1 cellular context compared by ENCODE assay signal in genomic region chr15:55257933-55258332, GRCh38.
TF ChIP-seq lines count a peak whose summit lies in the region.

No MANE protein-coding gene starts in this region.

TF ChIP-seq in K562, 482 proteins besides CTCF, POLR2A, EP300 and RAD21:
- no peak for TF ChIP-seq GMEB1 (CRISPR knock-in tag; IDR thresholded peaks at IDR 0.05)
- TF ChIP-seq ZNF12 (CRISPR knock-in tag; IDR thresholded peaks at IDR 0.05): no peak
- TF ChIP-seq TSC22D4 (tag; IDR thresholded peaks at IDR 0.05): no peak
- TF ChIP-seq ETV5 (CRISPR knock-in tag; IDR thresholded peaks at IDR 0.05; ENCODE audit: low read depth): no peak
- TF ChIP-seq DACH1 (IDR thresholded peaks at IDR 0.05; ENCODE audit: partially characterized antibody): no peak
- TF ChIP-seq ZBTB11 (CRISPR knock-in tag; IDR thresholded peaks at IDR 0.05): no peak
- no peak for TF ChIP-seq ZNF518B (CRISPR knock-in tag; IDR thresholded peaks at IDR 0.05)
- TF ChIP-seq CBX5 (IDR thresholded peaks at IDR 0.05; ENCODE audit: borderline replicate concordance, low read depth): no peak
- no peak for TF ChIP-seq RBM34 (IDR thresholded peaks at IDR 0.05; ENCODE audit: borderline replicate concordance, insufficient read depth, low read length)
- TF ChIP-seq NCOR1 (IDR thresholded peaks at IDR 0.05): no peak
- no peak for TF ChIP-seq XRCC5 (IDR thresholded peaks at IDR 0.05; ENCODE audit: low read depth, low read length)
- TF ChIP-seq CBX2 (IDR thresholded peaks at IDR 0.05; ENCODE audit: insufficient read depth, low read length, poor library complexity, severe bottlenecking): no peak
